Comparison of ENCODE assay signal across 21 cellular contexts in genomic region chrX:103626855-103627254, GRCh38. TPM values are rescaled to one million over a fixed set of nuclear protein-coding genes. Genes with fewer than 3 reads are reported as not detected.
DNase-seq lines count a peak whose midpoint lies in the region; ATAC-seq and TF ChIP-seq lines count a peak whose summit lies in the region.
"Had no signal": no experiment of that assay in that cellular context is flagged by ENCODE, and none has a peak within 500 bp of the region (broad histone marks: within the 10 kb centered on the region; RNA-seq: fewer than 3 reads in every experiment).

No MANE protein-coding gene starts in this region.

- no peak for ATAC-seq in memory B cell (ENCODE audit: low read depth)
- ATAC-seq in gastroesophageal sphincter, result no peak
- no peak for ATAC-seq in GM21576 (IDR thresholded peaks at IDR 0.05; ENCODE audit: unreplicated experiment)
- ATAC-seq in HG03378 (IDR thresholded peaks at IDR 0.05; ENCODE audit: unreplicated experiment), result no peak
- ATAC-seq: heart right ventricle, K562 had no signal

- CTCF ChIA-PET in MCF 10A (lab: Yijun Ruan, JAX), result no interaction called here

- H3K4me1 Mint-ChIP-seq in MCF 10A (ENCODE audit: insufficient read depth, unreplicated experiment) (peaks cover 15% of the 10 kb centered on the region), brain (peaks cover 62% of the 10 kb centered on the region), memory B cell (peaks cover 12% of the 10 kb centered on the region)

- TF ChIP-seq CTCF in MCF 10A (IDR thresholded peaks at IDR 0.05; ENCODE audit: unreplicated experiment), result no peak
- TF ChIP-seq CTCF in breast epithelium (IDR thresholded peaks at IDR 0.05), result no peak
- TF ChIP-seq CTCF in brain (conservative IDR thresholded peaks at IDR 0.05), result no peak
- TF ChIP-seq CTCF in gastroesophageal sphincter (IDR thresholded peaks at IDR 0.05), result no peak

- H3K36me3 Mint-ChIP-seq in MCF 10A (ENCODE audit: insufficient read depth, unreplicated experiment), result peaks cover 5% of the 10 kb centered on the region
- H3K36me3 Mint-ChIP-seq in brain, result peaks cover 3% of the 10 kb centered on the region
- no peaks in the 10 kb centered on the region for H3K36me3 Mint-ChIP-seq in memory B cell

- no peak overlapping the region for H3K27ac Mint-ChIP-seq in MCF 10A (ENCODE audit: low read depth, unreplicated experiment)
- H3K27ac Mint-ChIP-seq in brain, result peak overlapping the region in 4 of 5 experiments; percentile 54 to 96 (median 84)
- H3K27ac Mint-ChIP-seq in memory B cell, result peak overlapping the region; percentile 75
- H3K27ac Mint-ChIP-seq: activated naive CD4-positive, alpha-beta T cell treated with anti-CD3 and anti-CD28 coated beads for 36 hours had no signal

- no peak for TF ChIP-seq EP300 in gastroesophageal sphincter (IDR thresholded peaks at IDR 0.05)

- no peak overlapping the region for H3K4me3 ChIP-seq in breast epithelium
- no peak overlapping the region for H3K4me3 ChIP-seq in gastroesophageal sphincter
- H3K4me3 ChIP-seq: heart right ventricle, K562, SJSA1 had no signal

- H3K9me3 ChIP-seq in breast epithelium, result no peaks in the 10 kb centered on the region
- H3K9me3 ChIP-seq in gastroesophageal sphincter, result no peaks in the 10 kb centered on the region
- H3K9me3 ChIP-seq: heart right ventricle, SJSA1 had no signal

- no peaks in the 10 kb centered on the region for H3K9me3 Mint-ChIP-seq in MCF 10A (ENCODE audit: unreplicated experiment)
- no peaks in the 10 kb centered on the region for H3K9me3 Mint-ChIP-seq in brain
- H3K9me3 Mint-ChIP-seq in memory B cell, result no peaks in the 10 kb centered on the region
- H3K9me3 Mint-ChIP-seq: activated naive CD4-positive, alpha-beta T cell treated with anti-CD3 and anti-CD28 coated beads for 36 hours had no signal

- peak overlapping the region in 1 of 2 donors; percentile 34 for H3K27ac ChIP-seq in breast epithelium
- H3K27ac ChIP-seq in gastroesophageal sphincter, result peak overlapping the region in 2 of 4 donors; percentile 89 to 91
- H3K27ac ChIP-seq: heart right ventricle, SJSA1, VCaP had no signal

- H3K27me3 ChIP-seq in breast epithelium, result peaks cover 0 to 31% of the 10 kb centered on the region in 2 donors
- no peaks in the 10 kb centered on the region for H3K27me3 ChIP-seq in gastroesophageal sphincter
- H3K27me3 ChIP-seq: SJSA1 had no signal

- H3K36me3 ChIP-seq in breast epithelium (no peaks in the 10 kb centered on the region), gastroesophageal sphincter (no peaks in the 10 kb centered on the region)
- H3K36me3 ChIP-seq: SJSA1 had no signal

- peaks cover 41% of the 10 kb centered on the region for H3K27me3 Mint-ChIP-seq in MCF 10A (ENCODE audit: insufficient read depth, unreplicated experiment)
- no peaks in the 10 kb centered on the region for H3K27me3 Mint-ChIP-seq in brain
- no peaks in the 10 kb centered on the region for H3K27me3 Mint-ChIP-seq in memory B cell

- no TSS peak for BruUV-seq in MCF 10A (replicated peaks; lab: Mats Ljungman, UMichigan)

- intact Hi-C loops in MCF 10A (cut with micrococcal nuclease), result no loop called here
- intact Hi-C loops in breast epithelium (cut with DNase I; ENCODE audit: low total_unique reads), result no loop called here

- POLR2A ChIA-PET in MCF 10A (lab: Yijun Ruan, JAX), result interaction anchor here (0.6 kb wide), 1 partner anchor 10 kb away, joined by 3 read pairs; no protein-coding TSS in a partner anchor

- TF ChIP-seq POLR2A in breast epithelium (IDR thresholded peaks at IDR 0.05) (no peak), gastroesophageal sphincter (IDR thresholded peaks at IDR 0.05) (no peak)

- H3K4me3 Mint-ChIP-seq in MCF 10A (ENCODE audit: unreplicated experiment), result no peak overlapping the region
- peak overlapping the region; percentile 30 to 82 (median 66) for H3K4me3 Mint-ChIP-seq in brain
- H3K4me3 Mint-ChIP-seq in memory B cell, result no peak overlapping the region
- H3K4me3 Mint-ChIP-seq: activated naive CD4-positive, alpha-beta T cell treated with anti-CD3 and anti-CD28 coated beads for 36 hours had no signal

- DNase-seq in MCF 10A (ENCODE audit: unreplicated experiment), result peak; percentile 26
- no peak for DNase-seq in breast epithelium (ENCODE audit: low spot score in 2 of 2)
- DNase-seq in memory B cell (ENCODE audit: low spot score in 2 of 2), result no peak
- no peak for DNase-seq in NCI-H187 treated with DMSO at 0.1 percent for 48 hours (lab: John Stamatoyannopoulos, UW)
- DNase-seq: ACHN; activated CD4-positive, alpha-beta T cell treated with anti-CD3 and anti-CD28 coated beads, Interleukin-2, amount 50 U/mL, for 48 hours; activated naive CD4-positive, alpha-beta T cell treated with anti-CD3 and anti-CD28 coated beads for 36 hours; C1 segment of cervical spinal cord; effector memory CD4-positive, alpha-beta T cell; heart right ventricle; NCI-H82; nucleus accumbens; OCI-M1; T-helper 2 cell had no signal

- no peaks in the 10 kb centered on the region for H3K4me1 ChIP-seq in breast epithelium
- H3K4me1 ChIP-seq in gastroesophageal sphincter, result peaks cover 0 to 50% (median 0%) of the 10 kb centered on the region in 3 donors

RNA-seq across cellular contexts. Expression of gene TCEAL1, which starts 1.9 kb away (rescaled TPM):
- total RNA-seq in MCF 10A (2022), result 5.7 and 8.1 TPM in 2 replicates
- 100 to 1,000 TPM in 1 of 3 donors, 10 to 100 TPM in 2; 60.8 to 115 (median 76.4) TPM for total RNA-seq in breast epithelium
- polyA plus RNA-seq in brain (ENCODE audit: insufficient read depth, low read depth, low replicate concordance), result 28.5 TPM
- total RNA-seq in gastroesophageal sphincter, result 100 to 1,000 TPM; 177 to 424 (median 237) TPM

RNA-seq across cellular contexts. Expression of gene TCEAL3, which starts 19.1 kb away (rescaled TPM):
- total RNA-seq in MCF 10A (2022), result 15.1 and 18.9 TPM in 2 replicates
- total RNA-seq in breast epithelium, result 10 to 100 TPM; 21.3 to 52.4 (median 41.6) TPM
- 111 TPM for polyA plus RNA-seq in brain (ENCODE audit: insufficient read depth, low read depth, low replicate concordance)
- total RNA-seq in gastroesophageal sphincter, result 100 to 1,000 TPM in 3 of 4 donors, 10 to 100 TPM in 1; 99.6 to 257 (median 175) TPM
- total RNA-seq: K562 had no signal
- polyA plus RNA-seq: K562 had no signal

RNA-seq across cellular contexts. Expression of gene TCEAL4, which starts 41.5 kb away (rescaled TPM):
- 63.7 and 64.4 TPM in 2 replicates for total RNA-seq in MCF 10A (2022)
- 100 to 1,000 TPM in 2 of 3 donors, 10 to 100 TPM in 1; 99.9 to 216 (median 113) TPM for total RNA-seq in breast epithelium
- 126 TPM for polyA plus RNA-seq in brain (ENCODE audit: insufficient read depth, low read depth, low replicate concordance)
- 100 to 1,000 TPM; 424 to 874 (median 497) TPM for total RNA-seq in gastroesophageal sphincter

RNA-seq across cellular contexts. Expression of gene MORF4L2, which starts 59.6 kb away (rescaled TPM):
- 463 and 496 TPM in 2 replicates for total RNA-seq in MCF 10A (2022)
- total RNA-seq in breast epithelium, result 100 to 1,000 TPM; 179 to 400 (median 296) TPM
- 374 TPM for polyA plus RNA-seq in brain (ENCODE audit: insufficient read depth, low read depth, low replicate concordance)
- 100 to 1,000 TPM; 338 to 631 (median 467) TPM for total RNA-seq in gastroesophageal sphincter

Comparison
In these comparisons a context has a peak if more than half of its experiments do, and no peak if none do; other contexts are left out.
1. H3K4me3 Mint-ChIP-seq: peak in brain (5 of 5); none in MCF 10A (single experiment) and memory B cell (single experiment).